In the genomic region with DNA sequence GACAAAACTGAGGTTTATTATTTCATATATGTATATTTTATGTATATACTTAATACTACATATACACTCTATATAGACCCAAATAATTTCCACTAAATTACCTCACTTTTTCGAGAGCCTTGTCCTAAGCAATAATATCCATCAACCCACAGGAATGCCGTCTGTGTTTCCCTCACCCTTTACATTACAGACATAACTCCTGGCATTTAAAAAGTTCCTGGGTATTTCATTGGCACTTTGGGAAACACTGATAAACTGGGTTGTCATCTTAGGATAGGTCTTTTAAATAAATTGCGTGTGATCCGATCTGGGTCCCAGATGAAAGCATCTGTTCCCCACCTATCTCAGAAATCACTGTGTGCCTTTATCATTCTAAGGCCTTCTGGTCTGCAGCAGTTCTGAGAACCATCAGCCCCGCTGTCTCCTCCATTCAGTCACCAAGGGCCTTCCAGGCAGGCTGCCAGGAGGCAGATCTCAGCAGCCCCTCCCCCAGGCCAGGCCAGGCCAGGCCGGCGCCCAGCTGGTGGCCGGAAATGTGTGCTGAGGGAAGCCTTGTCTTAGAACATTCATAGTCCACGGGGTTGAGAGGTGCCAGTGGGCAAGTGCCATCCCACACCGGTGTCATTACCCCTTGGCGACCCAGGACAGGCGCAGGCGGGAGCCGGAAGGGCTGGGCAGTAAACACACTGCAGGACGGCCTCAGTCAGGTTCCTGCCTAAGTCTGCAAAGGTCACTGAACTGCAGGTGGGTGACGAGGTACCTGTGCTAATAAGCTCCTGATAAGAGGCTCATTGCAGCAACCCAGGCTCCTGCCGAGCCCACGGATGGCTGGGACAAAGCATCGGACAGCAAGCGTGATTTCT, we compare ENCODE assay signal across 9 cellular contexts. TPM values are rescaled to one million over a fixed set of nuclear protein-coding genes. Genes with fewer than 3 reads are reported as not detected.
DNase-seq lines count a peak whose midpoint lies in the region; ATAC-seq, FAIRE-seq and TF ChIP-seq lines count a peak whose summit lies in the region.
"Had no signal": no experiment of that assay in that cellular context is flagged by ENCODE, and none has a peak within 500 bp of the region (broad histone marks: within the 10 kb centered on the region; RNA-seq: fewer than 3 reads in every experiment).

No MANE protein-coding gene starts in this region.

- TF ChIP-seq POLR2A in A549 (IDR thresholded peaks at IDR 0.05; ENCODE audit: low read length) = no peak

- TF ChIP-seq RAD21 in A549 (conservative IDR thresholded peaks at IDR 0.05 in 1 of 2, IDR thresholded peaks at IDR 0.05 in 1 of 2) = no peak

- no peak for FAIRE-seq in A549 (lab: Jason Lieb, UNC)

- no peak for TF ChIP-seq CTCF in A549 (IDR thresholded peaks at IDR 0.05)

- no peak for TF ChIP-seq EP300 in A549 (IDR thresholded peaks at IDR 0.05)

- peaks cover 14% of the 10 kb centered on the region for H3K4me1 ChIP-seq in A549
- peaks cover 25% of the 10 kb centered on the region for H3K4me1 ChIP-seq in HUES64 (ENCODE audit: insufficient read depth, low read length)

- CTCF ChIA-PET in A549 (lab: Yijun Ruan, JAX) = interaction anchor here (1.0 to 2.0 kb wide), 3 partner anchors 14 to 496 kb away, joined by 3 to 7 read pairs (median 5); no protein-coding TSS in a partner anchor

- H3K27ac ChIP-seq in A549 = peak overlapping the region; percentile 28 to 76; a peak in 4 of 6 replicates
- peak overlapping the region; percentile 87 for H3K27ac ChIP-seq in HUES64 (ENCODE audit: low read depth, low read length)
- H3K27ac ChIP-seq: SK-N-MC had no signal

- peaks cover 13% of the 10 kb centered on the region for H3K36me3 ChIP-seq in HUES64 (ENCODE audit: insufficient read depth, low read length)

- ATAC-seq in A549 = peak; percentile 52 to 66; a peak in 4 of 6 replicates
- ATAC-seq in HG03095 (IDR thresholded peaks at IDR 0.05; ENCODE audit: unreplicated experiment) = no peak

- 56% methylated on average over 13 of the region's 20 CpGs for WGBS in A549 (ENCODE audit: missing lambda C conversion rate)
- 11% methylated on average over 20 of the region's 20 CpGs for WGBS in HUES64

- H3K9ac ChIP-seq in HUES64 (ENCODE audit: low read depth, low read length) = peak overlapping the region; percentile 42

- H3K4me3 ChIP-seq in A549 = no peak overlapping the region
- H3K4me3 ChIP-seq in HUES64 (ENCODE audit: low read length) = peak overlapping the region; percentile 35
- H3K4me3 ChIP-seq: SK-N-MC had no signal

- peak overlapping the region; percentile 40 for H3K4me2 ChIP-seq in A549

- POLR2A ChIA-PET in A549 (lab: Yijun Ruan, JAX) = no interaction called here

- DNase-seq in A549 (ENCODE audit: low read depth in 1 of 2, low spot score in 1 of 2) (peak; percentile 38 to 59), amygdala (lab: John Stamatoyannopoulos, UW) (peak in 37 of 56 donors; percentile 3 to 72 (median 30)), kidney glomerular epithelial cell (lab: John Stamatoyannopoulos, UW) (peak; percentile 60), NK-92 (lab: John Stamatoyannopoulos, UW; ENCODE audit: unreplicated experiment) (no peak), SIG-M5 treated with dmso at 0.1 percent for 504 hours (lab: John Stamatoyannopoulos, UW; ENCODE audit: unreplicated experiment) (no peak)
- no peak for DNase-seq in activated CD4-positive, alpha-beta T cell treated with anti-CD3 and anti-CD28 coated beads for 4 hours

- H3K9me3 ChIP-seq in A549 (no peaks in the 10 kb centered on the region), HUES64 (ENCODE audit: insufficient read depth, low read depth, low read length) (no peaks in the 10 kb centered on the region)

- H3K27me3 ChIP-seq in HUES64 (ENCODE audit: insufficient read depth, low read length) = peaks cover 46% of the 10 kb centered on the region

TF ChIP-seq in A549, 52 proteins besides CTCF, POLR2A, EP300 and RAD21:
- TF ChIP-seq HDAC2 (IDR thresholded peaks at IDR 0.05) (no peak), MYC (IDR thresholded peaks at IDR 0.05; ENCODE audit: borderline replicate concordance, low read length) (no peak), CHD2 (IDR thresholded peaks at IDR 0.05; ENCODE audit: low read length, partially characterized antibody) (no peak), SMC3 (IDR thresholded peaks at IDR 0.05) (no peak), HOXA7 (CRISPR knock-in tag; IDR thresholded peaks at IDR 0.05) (no peak), SREBF2 (IDR thresholded peaks at IDR 0.05) (no peak), BCL3 (IDR thresholded peaks at IDR 0.05) (no peak), CBX2 (IDR thresholded peaks at IDR 0.05; ENCODE audit: borderline replicate concordance, low read depth) (no peak), BHLHE40 (IDR thresholded peaks at IDR 0.05; ENCODE audit: low read depth, low read length) (no peak), MAFK (IDR thresholded peaks at IDR 0.05; ENCODE audit: partially characterized antibody) (no peak)

RNA-seq across cellular contexts. Expression of gene FGF19, which starts 3.3 kb away (rescaled TPM):
- polyA plus RNA-seq in A549 (2011; rRNA removed) (0.28 and 0.31 TPM in 2 replicates), A549 (2017; fragmentation: RNase III; extraction: RNeasy Plus Mini Kit Qiagen cat#74134 plus additional on column Dnase treatment) (0.05 TPM in 1 of 3 replicates, not detected in the others)
- polyA plus RNA-seq in A549 (2012; cell fraction: cytosol; rRNA removed) = 0.07 and 0.12 TPM in 2 replicates
- 0.07 and 0.11 TPM in 2 replicates for polyA plus RNA-seq in A549 (2012; cell fraction: nucleus; rRNA removed)
- 0.24 TPM in 1 of 2 replicates, not detected in the other for polyA minus RNA-seq in A549 (2011; rRNA and poly(A)+ RNA removed)
- polyA plus RNA-seq in HUES64 (2013, experiment 1 of 2) = 11.6 TPM
- polyA plus RNA-seq in HUES64 (2013, experiment 2 of 2) = 12.9 TPM

RNA-seq across cellular contexts. Expression of gene LTO1, which starts 25.4 kb away (rescaled TPM):
- polyA plus RNA-seq in A549 (2011; rRNA removed) (20.0 and 25.1 TPM in 2 replicates), A549 (2017; fragmentation: RNase III; extraction: RNeasy Plus Mini Kit Qiagen cat#74134 plus additional on column Dnase treatment) (27.0 to 30.3 TPM (median 29.7 TPM) in 3 replicates)
- polyA plus RNA-seq in A549 (2012; cell fraction: cytosol; rRNA removed) = 27.7 TPM in 2 replicates
- 31.5 and 54.7 TPM in 2 replicates for polyA plus RNA-seq in A549 (2012; cell fraction: nucleus; rRNA removed)
- 11.0 TPM in 2 replicates for polyA minus RNA-seq in A549 (2011; rRNA and poly(A)+ RNA removed)
- polyA plus RNA-seq in HUES64 (2013, experiment 1 of 2) = 10.7 TPM
- 13.1 TPM for polyA plus RNA-seq in HUES64 (2013, experiment 2 of 2)

RNA-seq across cellular contexts. Expression of gene CCND1, which starts 59.6 kb away (rescaled TPM):
- polyA plus RNA-seq in A549 (2011; rRNA removed) (106 and 136 TPM in 2 replicates), A549 (2017; fragmentation: RNase III; extraction: RNeasy Plus Mini Kit Qiagen cat#74134 plus additional on column Dnase treatment) (125 to 157 TPM (median 131 TPM) in 3 replicates)
- polyA plus RNA-seq in A549 (2012; cell fraction: cytosol; rRNA removed) = 219 and 249 TPM in 2 replicates
- 343 and 460 TPM in 2 replicates for polyA plus RNA-seq in A549 (2012; cell fraction: nucleus; rRNA removed)
- 276 and 347 TPM in 2 replicates for polyA minus RNA-seq in A549 (2011; rRNA and poly(A)+ RNA removed)
- 94.0 TPM for polyA plus RNA-seq in HUES64 (2013, experiment 1 of 2)
- 118 TPM for polyA plus RNA-seq in HUES64 (2013, experiment 2 of 2)

Comparison
In these comparisons a context has a peak if more than half of its experiments do, and no peak if none do; other contexts are left out.
1. DNase-seq: peak in A549 (2 of 2), amygdala (37 of 56) and kidney glomerular epithelial cell (single experiment); none in activated CD4-positive, alpha-beta T cell treated with anti-CD3 and anti-CD28 coated beads for 4 hours (0 of 2), NK-92 (single experiment) and SIG-M5 treated with dmso at 0.1 percent for 504 hours (single experiment).